In genomic region chr17:38605852-38606645, GRCh38 we compare ENCODE assay signal across 1 cellular context.
TF ChIP-seq lines count a peak whose summit lies in the region.

Gene SRCIN1, minus strand, starts transcription at chr17:38605952. Its CDS starts 247 bp downstream, at chr17:38605705.

TF ChIP-seq in K562, 482 proteins besides CTCF, POLR2A, EP300 and RAD21 (continued from another document and continues in another):
- TF ChIP-seq CTCFL (IDR thresholded peaks at IDR 0.05; ENCODE audit: borderline replicate concordance, insufficient read depth, low read depth, low read length, poor library complexity, severe bottlenecking) (peak; percentile 95), NR2C2 (CRISPR knock-in tag; IDR thresholded peaks at IDR 0.05) (no peak), NR2C2 (tag; IDR thresholded peaks at IDR 0.05) (peak; percentile 59), MGA (IDR thresholded peaks at IDR 0.05) (no peak), GTF2A2 (tag; IDR thresholded peaks at IDR 0.05) (no peak), EGR1 (conservative IDR thresholded peaks at IDR 0.05) (peak; percentile 89), KLF16 (IDR thresholded peaks at IDR 0.05) (peak; percentile 31; the same call in 1 of the 2 replicates), JUND (IDR thresholded peaks at IDR 0.05; ENCODE audit: borderline replicate concordance, low read depth, low read length) (0 out of 2 replicates have a peak, but pooled peaks have one; percentile 17), JUND (tag; IDR thresholded peaks at IDR 0.05; ENCODE audit: borderline replicate concordance, low read depth, low read length) (no peak), MYC (IDR thresholded peaks at IDR 0.05; ENCODE audit: low read depth, low read length) (peak; percentile 36), MYC (CRISPR knock-in tag; IDR thresholded peaks at IDR 0.05; ENCODE audit: borderline replicate concordance, low read depth) (no peak), FIP1L1 (IDR thresholded peaks at IDR 0.05; ENCODE audit: low read depth, low read length, poor library complexity, severe bottlenecking) (peak; percentile 87), ARHGAP35 (IDR thresholded peaks at IDR 0.05; ENCODE audit: partially characterized antibody) (no peak), FOXO4 (CRISPR knock-in tag; IDR thresholded peaks at IDR 0.05) (no peak), ZBED1 (IDR thresholded peaks at IDR 0.05) (no peak), ATF6 (CRISPR knock-in tag; IDR thresholded peaks at IDR 0.05) (no peak), ZHX1 (conservative IDR thresholded peaks at IDR 0.05; ENCODE audit: low read length) (0 out of 2 replicates have a peak, but pooled peaks have one; percentile 43), RB1 (IDR thresholded peaks at IDR 0.05; ENCODE audit: low read depth) (peak; percentile 88), SMC3 (conservative IDR thresholded peaks at IDR 0.05; ENCODE audit: insufficient read depth, low read depth, low read length) (peak; percentile 49), EWSR1 (IDR thresholded peaks at IDR 0.05; ENCODE audit: borderline replicate concordance, low read depth, partially characterized antibody) (no peak), MNT (conservative IDR thresholded peaks at IDR 0.05) (peak in 1 of 2 experiments; percentile 23; a peak in 1 of 4 replicates), ID3 (CRISPR knock-in tag; IDR thresholded peaks at IDR 0.05) (no peak), ID3 (tag; IDR thresholded peaks at IDR 0.05) (no peak), MTA3 (IDR thresholded peaks at IDR 0.05; ENCODE audit: borderline replicate concordance) (0 out of 2 replicates have a peak, but pooled peaks have one; percentile 47), CCNT2 (IDR thresholded peaks at IDR 0.05; ENCODE audit: borderline replicate concordance, extremely low read depth, insufficient read length, low read depth, low read length) (peak; percentile 39), NR0B1 (IDR thresholded peaks at IDR 0.05; ENCODE audit: partially characterized antibody) (no peak), ZNF589 (CRISPR knock-in tag; IDR thresholded peaks at IDR 0.05; ENCODE audit: low read depth) (0 out of 2 replicates have a peak, but pooled peaks have one; percentile 46), TFAP4 (CRISPR knock-in tag; IDR thresholded peaks at IDR 0.05; ENCODE audit: borderline replicate concordance) (peak; percentile 39; the same call in 1 of the 2 replicates)
